Comparison of ENCODE assay signal across 32 cellular contexts in genomic region chr16:73230651-73231050, GRCh38.
"Had no signal": no experiment of that assay in that cellular context is flagged by ENCODE, and none has a peak within 500 bp of the region (broad histone marks: within the 10 kb centered on the region; RNA-seq: fewer than 3 reads in every experiment).

No MANE protein-coding gene starts in this region.

- H3K27ac ChIP-seq: ascending aorta, cardiac muscle cell, Peyer's patch, SJSA1, WERI-Rb-1 had no signal

- H3K27me3 ChIP-seq: ascending aorta, cardiac muscle cell, MG63, Peyer's patch had no signal

- DNase-seq: activated CD4-positive, alpha-beta T cell treated with anti-CD3 and anti-CD28 coated beads for 1 hour; activated CD4-positive, alpha-beta T cell treated with anti-CD3 and anti-CD28 coated beads, Interleukin-2, amount 10 ng/mL, durations not matched to agents 24 days and 14 days; activated CD4-positive, alpha-beta T cell treated with anti-CD3 and anti-CD28 coated beads, Interleukin-2, amount 50 U/mL, for 4 hours; activated CD4-positive, CD25-positive, alpha-beta regulatory T cell; activated CD8-positive, alpha-beta T cell treated with anti-CD3 and anti-CD28 coated beads for 36 hours; activated gamma-delta T cell; activated naive CD4-positive, alpha-beta T cell treated with Interleukin-2 at 50 U/mL for 16 hours; activated naive CD8-positive, alpha-beta T cell treated with anti-CD3 and anti-CD28 coated beads, Interleukin-2, amount 10 ng/mL, durations not matched to agents 7 days and 5 days; activated T-cell treated with anti-CD3 and anti-CD28 coated beads, Interleukin-2, amount 50 U/mL, for 1 hour; activated T-cell treated with anti-CD3 and anti-CD28 coated beads, Interleukin-2, amount 50 U/mL, for 72 hours; amygdala; Kasumi-1; KG1; MG63; NCI-H1048; NCI-H146; NCI-H187; NCI-H2029 treated with DMSO at 0.1 percent for 48 hours; NCI-H2107; NCI-H2171; NCI-H510A; NCI-H526; NCI-H748 treated with DMSO at 0.1 percent for 48 hours; PC-3; Peyer's patch; RPMI8226; SHP77 treated with DMSO at 0.1 percent for 48 hours; T1000; WERI-Rb-1 had no signal

- H3K9me3 ChIP-seq: ascending aorta, MG63, Peyer's patch, SJSA1 had no signal

- H3K36me3 ChIP-seq: ascending aorta, cardiac muscle cell, MG63, Peyer's patch, SJSA1, WERI-Rb-1 had no signal

- H3K4me1 ChIP-seq: ascending aorta, Peyer's patch had no signal

- ATAC-seq: activated CD8-positive, alpha-beta T cell treated with anti-CD3 and anti-CD28 coated beads for 36 hours; activated T-cell treated with anti-CD3 and anti-CD28 coated beads, Interleukin-2, amount 50 U/mL, for 72 hours; PC-3 had no signal

- H3K4me3 ChIP-seq: ascending aorta, cardiac muscle cell, MG63, Peyer's patch, SJSA1 had no signal
